ENCODE assay signal across 8 cellular contexts in the genomic region with DNA sequence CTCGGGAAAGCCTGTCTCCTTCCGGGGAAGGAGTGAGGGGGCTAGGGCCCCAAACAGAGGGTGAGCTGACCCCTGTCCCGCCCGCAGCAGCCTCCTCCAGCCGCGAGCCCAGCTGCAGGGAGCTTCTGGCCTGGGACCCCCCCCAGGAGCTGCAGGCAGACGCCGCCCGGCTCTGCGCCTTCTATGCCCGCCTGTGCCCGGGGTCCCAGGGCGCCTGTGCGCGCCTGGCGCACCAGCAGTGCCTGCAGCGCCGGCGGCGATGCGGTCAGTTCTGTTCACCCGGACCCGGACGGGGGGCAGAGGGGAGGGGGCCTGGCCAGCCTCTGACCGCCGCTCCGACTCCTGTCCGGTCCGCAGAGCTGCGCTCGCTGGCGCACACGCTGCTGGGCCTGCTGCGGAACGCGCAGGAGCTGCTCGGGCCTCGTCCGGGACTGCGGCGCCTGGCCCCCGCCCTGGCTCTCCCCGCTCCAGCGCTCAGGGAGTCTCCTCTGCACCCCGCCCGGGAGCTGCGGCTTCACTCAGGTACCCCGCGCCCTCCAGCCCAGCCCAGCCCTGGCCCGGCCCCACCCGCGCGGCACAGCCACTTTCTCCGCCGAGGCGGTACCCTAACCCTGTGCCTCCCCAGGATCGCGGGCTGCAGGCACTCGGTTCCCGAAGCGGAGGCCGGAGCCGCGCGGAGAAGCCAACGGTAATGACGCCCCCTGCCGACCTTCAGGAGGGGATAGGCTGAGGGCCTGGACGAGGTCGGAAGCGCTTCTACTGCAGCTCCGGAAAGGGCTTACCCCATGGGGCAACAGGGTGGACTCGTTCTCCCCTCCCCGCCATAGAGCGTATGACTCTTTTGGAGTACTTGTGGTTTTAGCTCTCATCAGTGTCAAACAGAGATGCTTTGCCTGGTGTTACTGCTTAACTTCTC. TPM values are rescaled to one million over a fixed set of nuclear protein-coding genes. Genes with fewer than 3 reads are reported as not detected.
DNase-seq lines count a peak whose midpoint lies in the region; ATAC-seq and TF ChIP-seq lines count a peak whose summit lies in the region.

No MANE protein-coding gene starts in this region.

- H3K36me3 ChIP-seq in Panc1 (ENCODE audit: control insufficient read depth, insufficient read depth, low read length) (no peaks in the 10 kb centered on the region), mesodermal cell (ENCODE audit: control insufficient read depth, insufficient read depth, low read length) (no peaks in the 10 kb centered on the region)

- H3K27ac ChIP-seq in 22Rv1 = no peak overlapping the region
- no peak overlapping the region for H3K27ac ChIP-seq in Panc1 (ENCODE audit: low read length)
- H3K27ac ChIP-seq in mesodermal cell (ENCODE audit: low read depth, low read length, severe bottlenecking) = no peak overlapping the region
- no peak overlapping the region for H3K27ac ChIP-seq in CD4-positive, alpha-beta T cell (ENCODE audit: low read depth, low read length)

- H3K4me3 Mint-ChIP-seq in dendritic cell treated with granulocyte-macrophage colony-stimulating factor and Interleukin-4, amounts not matched to agents 40 ng/mL and 50 ng/mL, for 4 days = peak overlapping the region; percentile 62
- no peak overlapping the region for H3K4me3 Mint-ChIP-seq in CD4-positive, alpha-beta T cell

- H3K4me3 ChIP-seq in GM12875 (ENCODE audit: low read depth, low read length) (no peak overlapping the region), Panc1 (ENCODE audit: low read depth in 2 of 2, low read length in 2 of 2) (peak overlapping the region; percentile 37 to 38), mesodermal cell (ENCODE audit: extremely low read depth, insufficient read depth, low read length, poor library complexity, severe bottlenecking) (peak overlapping the region; percentile 33)

- in situ Hi-C loops in Panc1 (cut with HindIII; ENCODE audit: low pct_unique_long_range_greater_than_20kb, low sequenced_read_pairs) = no loop called here

- no TSS peak for BruUV-seq in Panc1 (replicated peaks; lab: Mats Ljungman, UMichigan)

- H3K4me1 Mint-ChIP-seq in dendritic cell treated with granulocyte-macrophage colony-stimulating factor and Interleukin-4, amounts not matched to agents 40 ng/mL and 50 ng/mL, for 4 days (ENCODE audit: low read depth) = peaks cover 41% of the 10 kb centered on the region
- H3K4me1 Mint-ChIP-seq in CD4-positive, alpha-beta T cell (ENCODE audit: low read depth) = peaks cover 15% of the 10 kb centered on the region

- CTCF ChIA-PET in Panc1 (lab: Charles Lee) = interaction anchor here (0.6 to 1.3 kb wide), 4 partner anchors 9 to 606 kb away, joined by 3 to 6 read pairs (median 5); no protein-coding TSS in a partner anchor
- CTCF ChIA-PET in CD4-positive, alpha-beta T cell (lab: Charles Lee) = no interaction called here

- peak; percentile 67 for TF ChIP-seq CTCF in 22Rv1 (IDR thresholded peaks at IDR 0.05)
- peak; percentile 18; the same call in 1 of the 2 replicates for TF ChIP-seq CTCF in GM12875 (IDR thresholded peaks at IDR 0.05; ENCODE audit: borderline replicate concordance, insufficient read depth, low read depth, low read length)
- peak; percentile 83; the same call in 1 of the 2 replicates for TF ChIP-seq CTCF in Panc1 (IDR thresholded peaks at IDR 0.05)
- TF ChIP-seq CTCF in CD4-positive, alpha-beta T cell (IDR thresholded peaks at IDR 0.05) = no peak

- intact Hi-C loops in Panc1 (cut with micrococcal nuclease; ENCODE audit: unreplicated experiment) = loop anchor here (2.0 to 10.0 kb wide), 3 partner anchors 77 to 619 kb away; no protein-coding TSS in a partner anchor
- intact Hi-C loops in dendritic cell treated with granulocyte-macrophage colony-stimulating factor and Interleukin-4, amounts not matched to agents 40 ng/mL and 50 ng/mL, for 4 days (cut with micrococcal nuclease) = loop anchor here (5.0 to 10.0 kb wide), 2 partner anchors 77 to 619 kb away; no protein-coding TSS in a partner anchor
- intact Hi-C loops in CD4-positive, alpha-beta T cell (cut with DNase I, micrococcal nuclease) = loop anchor here (2.0 to 10.0 kb wide), 4 partner anchors 77 to 617 kb away; partner anchors contain the start of gene NPPC (in 1 of the 2)

- DNase-seq in Panc1 (ENCODE audit: low read depth, low spot score) = no peak
- DNase-seq in CD4-positive, alpha-beta T cell = no peak
- DNase-seq in inferior parietal cortex (ENCODE audit: extremely low spot score) = no peak

- no peaks in the 10 kb centered on the region for H3K9me3 Mint-ChIP-seq in dendritic cell treated with granulocyte-macrophage colony-stimulating factor and Interleukin-4, amounts not matched to agents 40 ng/mL and 50 ng/mL, for 4 days
- H3K9me3 Mint-ChIP-seq in CD4-positive, alpha-beta T cell = no peaks in the 10 kb centered on the region

- H3K9me3 ChIP-seq in Panc1 (ENCODE audit: control insufficient read depth, insufficient read depth, low read depth, low read length) (no peaks in the 10 kb centered on the region), mesodermal cell (ENCODE audit: control insufficient read depth, low read length) (no peaks in the 10 kb centered on the region)
- no peaks in the 10 kb centered on the region for H3K9me3 ChIP-seq in CD4-positive, alpha-beta T cell (ENCODE audit: control insufficient read depth, low read length)

- POLR2A ChIA-PET in Panc1 (lab: Charles Lee) = no interaction called here
- POLR2A ChIA-PET in CD4-positive, alpha-beta T cell (lab: Charles Lee) = no interaction called here

- WGBS in mesodermal cell (ENCODE audit: insufficient coverage in 2 of 2), 2 experiments = 1 to 3% methylated on average over 72 to 74 of the region's 75 CpGs

- no peak overlapping the region for H3K27ac Mint-ChIP-seq in dendritic cell treated with granulocyte-macrophage colony-stimulating factor and Interleukin-4, amounts not matched to agents 40 ng/mL and 50 ng/mL, for 4 days
- no peak overlapping the region for H3K27ac Mint-ChIP-seq in CD4-positive, alpha-beta T cell

- no peaks in the 10 kb centered on the region for H3K27me3 ChIP-seq in Panc1 (ENCODE audit: control insufficient read depth, insufficient read depth, low read length)
- H3K27me3 ChIP-seq in CD4-positive, alpha-beta T cell (ENCODE audit: control insufficient read depth, insufficient read depth, low read length) = peaks cover 57% of the 10 kb centered on the region

- H3K36me3 Mint-ChIP-seq in dendritic cell treated with granulocyte-macrophage colony-stimulating factor and Interleukin-4, amounts not matched to agents 40 ng/mL and 50 ng/mL, for 4 days (ENCODE audit: low read depth) = no peaks in the 10 kb centered on the region
- no peaks in the 10 kb centered on the region for H3K36me3 Mint-ChIP-seq in CD4-positive, alpha-beta T cell (ENCODE audit: low read depth)

- ATAC-seq in Panc1 (peak; percentile 78), GM19397 (IDR thresholded peaks at IDR 0.05; ENCODE audit: unreplicated experiment) (no peak)
- ATAC-seq in CD4-positive, alpha-beta T cell (ENCODE audit: poor library complexity) = no peak

- H3K27me3 Mint-ChIP-seq in dendritic cell treated with granulocyte-macrophage colony-stimulating factor and Interleukin-4, amounts not matched to agents 40 ng/mL and 50 ng/mL, for 4 days = peaks cover 84% of the 10 kb centered on the region
- H3K27me3 Mint-ChIP-seq in CD4-positive, alpha-beta T cell = peaks cover 63% of the 10 kb centered on the region

- H3K4me1 ChIP-seq in Panc1 (ENCODE audit: control insufficient read depth, insufficient read depth, low read length) (peaks cover 6% of the 10 kb centered on the region; the same call in 1 of the 2 replicates), mesodermal cell (ENCODE audit: control insufficient read depth, insufficient read depth, low read length, poor library complexity, severe bottlenecking) (peaks cover 6% of the 10 kb centered on the region)

RNA-seq across cellular contexts. Expression of gene CHRND, which starts 2.0 kb away (rescaled TPM):
- total RNA-seq in Panc1 (2021; ENCODE audit: unreplicated experiment) = not detected
- polyA plus RNA-seq in Panc1 (2012; ENCODE audit: insufficient read length) = not detected
- not detected for polyA plus RNA-seq in mesodermal cell (2013, experiment 1 of 2)
- not detected for polyA plus RNA-seq in mesodermal cell (2013, experiment 2 of 2)
- total RNA-seq in CD4-positive, alpha-beta T cell = not detected

RNA-seq across cellular contexts. Expression of gene PRSS56, which starts 3.8 kb away (rescaled TPM):
- total RNA-seq in Panc1 (2021; ENCODE audit: unreplicated experiment) = 0.18 TPM
- polyA plus RNA-seq in Panc1 (2012; ENCODE audit: insufficient read length) = 0.17 TPM
- polyA plus RNA-seq in mesodermal cell (2013, experiment 1 of 2) = not detected
- 0.15 TPM for polyA plus RNA-seq in mesodermal cell (2013, experiment 2 of 2)
- not detected for total RNA-seq in CD4-positive, alpha-beta T cell

RNA-seq across cellular contexts. Expression of gene CHRNG, which starts 15.6 kb away (rescaled TPM):
- total RNA-seq in Panc1 (2021; ENCODE audit: unreplicated experiment) = not detected
- not detected for polyA plus RNA-seq in Panc1 (2012; ENCODE audit: insufficient read length)
- not detected for polyA plus RNA-seq in mesodermal cell (2013, experiment 1 of 2)
- polyA plus RNA-seq in mesodermal cell (2013, experiment 2 of 2) = not detected
- not detected for total RNA-seq in CD4-positive, alpha-beta T cell

RNA-seq across cellular contexts. Expression of gene TIGD1, which starts 26.4 kb away (rescaled TPM):
- 5.1 TPM for total RNA-seq in Panc1 (2021; ENCODE audit: unreplicated experiment)
- polyA plus RNA-seq in Panc1 (2012; ENCODE audit: insufficient read length) = 1.7 TPM
- 4.2 TPM for polyA plus RNA-seq in mesodermal cell (2013, experiment 1 of 2)
- 5.3 TPM for polyA plus RNA-seq in mesodermal cell (2013, experiment 2 of 2)
- total RNA-seq in CD4-positive, alpha-beta T cell = 10 to 100 TPM; 22.1 to 22.2 TPM

RNA-seq across cellular contexts. Expression of gene EIF4E2, which starts 26.5 kb away (rescaled TPM):
- total RNA-seq in Panc1 (2021; ENCODE audit: unreplicated experiment) = 84.0 TPM
- polyA plus RNA-seq in Panc1 (2012; ENCODE audit: insufficient read length) = 125 TPM
- 120 TPM for polyA plus RNA-seq in mesodermal cell (2013, experiment 1 of 2)
- polyA plus RNA-seq in mesodermal cell (2013, experiment 2 of 2) = 130 TPM
- 10 to 100 TPM; 45.9 to 46.0 TPM for total RNA-seq in CD4-positive, alpha-beta T cell
